In the genomic region with DNA sequence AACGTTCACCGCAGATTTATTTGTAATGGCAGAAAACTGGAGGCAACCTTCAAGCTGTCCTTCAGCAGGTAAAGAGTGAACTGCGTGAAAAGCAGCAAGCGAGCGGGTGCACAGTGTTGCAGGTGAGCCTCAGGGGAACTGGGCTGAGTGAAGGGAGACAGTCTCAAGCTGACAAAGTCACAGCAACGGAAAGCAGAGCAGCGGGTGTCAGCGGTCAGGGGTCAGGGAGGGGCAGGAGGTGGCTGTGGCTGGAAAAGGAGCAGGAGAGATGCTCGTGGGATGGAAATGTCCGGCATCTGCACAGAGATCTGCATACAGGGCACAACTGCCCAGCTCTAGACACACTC, we compare ENCODE assay signal across 9 cellular contexts. TPM values are rescaled to one million over a fixed set of nuclear protein-coding genes. Genes with fewer than 3 reads are reported as not detected.
DNase-seq lines count a peak whose midpoint lies in the region; ATAC-seq and TF ChIP-seq lines count a peak whose summit lies in the region.
"Had no signal": no experiment of that assay in that cellular context is flagged by ENCODE, and none has a peak within 500 bp of the region (broad histone marks: within the 10 kb centered on the region; RNA-seq: fewer than 3 reads in every experiment).

No MANE protein-coding gene starts in this region.

- POLR2A ChIA-PET in CD4-positive, alpha-beta memory T cell (lab: Charles Lee; ENCODE audit: partially characterized antibody): interaction anchor here (0.8 to 2.1 kb wide), 21 partner anchors 7 to 139 kb away, joined by 3 to 100 read pairs (median 6); partner anchors contain the start of gene RASA3

- H3K27ac ChIP-seq in CD4-positive, alpha-beta memory T cell (ENCODE audit: low read depth, low read length): peak overlapping the region; percentile 64
- H3K27ac ChIP-seq in uterus: no peak overlapping the region

- peaks cover 61% of the 10 kb centered on the region for H3K4me1 ChIP-seq in CD4-positive, alpha-beta memory T cell (ENCODE audit: insufficient read depth, low read length)
- no peaks in the 10 kb centered on the region for H3K4me1 ChIP-seq in uterus

- H3K9me3 Mint-ChIP-seq in CD4-positive, alpha-beta memory T cell: no peaks in the 10 kb centered on the region

- peaks cover 27 to 34% (median 29%) of the 10 kb centered on the region in 4 donors for H3K4me1 Mint-ChIP-seq in CD4-positive, alpha-beta memory T cell

- H3K36me3 Mint-ChIP-seq in CD4-positive, alpha-beta memory T cell: peaks cover 0 to 1% of the 10 kb centered on the region in 2 donors

- no peak overlapping the region for H3K27ac Mint-ChIP-seq in CD4-positive, alpha-beta memory T cell

- CTCF ChIA-PET in CD4-positive, alpha-beta memory T cell (lab: Charles Lee; ENCODE audit: partially characterized antibody): interaction anchor here (0.6 to 1.8 kb wide), 6 partner anchors 7 to 130 kb away, joined by 3 to 8 read pairs (median 4); no protein-coding TSS in a partner anchor

- H3K27me3 Mint-ChIP-seq in CD4-positive, alpha-beta memory T cell: no peaks in the 10 kb centered on the region

- intact Hi-C loops in CD4-positive, alpha-beta memory T cell (cut with micrococcal nuclease): no loop called here
- intact Hi-C loops in uterus (cut with DNase I; ENCODE audit: low total_unique reads): no loop called here

- peak; percentile 43 for ATAC-seq in GM18907 (IDR thresholded peaks at IDR 0.05; ENCODE audit: unreplicated experiment)
- ATAC-seq in esophagus mucosa: peak; percentile 21
- no peak for ATAC-seq in GM19324 (IDR thresholded peaks at IDR 0.05; ENCODE audit: low FRiP score, unreplicated experiment)

- no peak for TF ChIP-seq POLR2A in uterus (IDR thresholded peaks at IDR 0.05)

- H3K4me3 Mint-ChIP-seq in CD4-positive, alpha-beta memory T cell: no peak overlapping the region

- H3K27me3 ChIP-seq in CD4-positive, alpha-beta memory T cell (ENCODE audit: insufficient read depth, low read length): no peaks in the 10 kb centered on the region
- H3K27me3 ChIP-seq in uterus: no peaks in the 10 kb centered on the region

- H3K4me3 ChIP-seq in CD4-positive, alpha-beta memory T cell (ENCODE audit: low read length in 2 of 2): peak overlapping the region; percentile 30 to 43
- H3K4me3 ChIP-seq in uterus: no peak overlapping the region

- DNase-seq in CD4-positive, alpha-beta memory T cell: peak in 4 of 5 donors; percentile 53 to 73 (median 56)
- peak; percentile 34 for DNase-seq in activated CD4-positive, alpha-beta T cell treated with anti-CD3 and anti-CD28 coated beads for 1 hour
- DNase-seq in hippocampal formation (lab: John Stamatoyannopoulos, UW) (no peak), GM19238 (ENCODE audit: insufficient read length, low spot score) (no peak), uterus (no peak)
- DNase-seq: heart right ventricle had no signal

- no peaks in the 10 kb centered on the region for H3K9me3 ChIP-seq in CD4-positive, alpha-beta memory T cell (ENCODE audit: control insufficient read depth in 1 of 2, low read length in 2 of 2)
- H3K9me3 ChIP-seq in uterus: no peaks in the 10 kb centered on the region
- H3K9me3 ChIP-seq: heart right ventricle had no signal

- H3K36me3 ChIP-seq in CD4-positive, alpha-beta memory T cell (ENCODE audit: insufficient read depth, low read length): no peaks in the 10 kb centered on the region
- H3K36me3 ChIP-seq in uterus: no peaks in the 10 kb centered on the region
- H3K36me3 ChIP-seq: heart right ventricle had no signal

- no peak for TF ChIP-seq CTCF in uterus (IDR thresholded peaks at IDR 0.05)

RNA-seq across cellular contexts. Expression of gene RASA3, which starts 8.5 kb away (rescaled TPM):
- 100 to 1,000 TPM; 171 to 174 TPM for total RNA-seq in CD4-positive, alpha-beta memory T cell
- 100 to 1,000 TPM in 1 of 2 donors, 10 to 100 TPM in 1; 65.5 to 141 TPM for polyA plus RNA-seq in CD4-positive, alpha-beta memory T cell
- total RNA-seq in esophagus mucosa (1.6 TPM), uterus (10 to 100 TPM in 3 of 4 donors, 1 to 10 TPM in 1; 8.5 to 31.6 (median 17.2) TPM)

RNA-seq across cellular contexts. Expression of gene CFAP97D2, which starts 38.2 kb away (rescaled TPM):
- total RNA-seq in CD4-positive, alpha-beta memory T cell: not detected
- polyA plus RNA-seq in CD4-positive, alpha-beta memory T cell: not detected
- total RNA-seq in esophagus mucosa (not detected), uterus (not detected)
- total RNA-seq: heart right ventricle had no signal
- polyA plus RNA-seq: heart right ventricle had no signal

Comparison
In these comparisons a context has a peak if more than half of its experiments do, and no peak if none do; other contexts are left out.
1. DNase-seq: peak in CD4-positive, alpha-beta memory T cell (4 of 5) and activated CD4-positive, alpha-beta T cell treated with anti-CD3 and anti-CD28 coated beads for 1 hour (single experiment); none in hippocampal formation (0 of 2), GM19238 (single experiment) and uterus (0 of 2).
2. H3K4me3 ChIP-seq: peak in CD4-positive, alpha-beta memory T cell (2 of 2); none in uterus (0 of 2).
3. RNA of gene RASA3, which starts 8.5 kb away (total RNA-seq): 171 to 174 TPM in CD4-positive, alpha-beta memory T cell; 8.5 to 31.6 TPM in uterus and 1.6 TPM in esophagus mucosa (single experiment); every median in the first group is over 4 times any median in the second.